ENCODE assay signal across 8 cellular contexts in genomic region chr21:33901421-33902288, GRCh38. TPM values are rescaled to one million over a fixed set of nuclear protein-coding genes. Genes with fewer than 3 reads are reported as not detected.
DNase-seq lines count a peak whose midpoint lies in the region; ATAC-seq, FAIRE-seq and TF ChIP-seq lines count a peak whose summit lies in the region.

No MANE protein-coding gene starts in this region.

- WGBS in A549 (ENCODE audit: missing lambda C conversion rate): 85% methylated on average over 13 of the region's 13 CpGs

- CTCF ChIA-PET in A549 (lab: Yijun Ruan, JAX): interaction anchor here (1.0 to 4.1 kb wide), 2 partner anchors 8 to 10 kb away, joined by 3 to 16 read pairs; no protein-coding TSS in a partner anchor

- H3K27ac ChIP-seq in A549: no peak overlapping the region

- no peak for TF ChIP-seq POLR2A in A549 (IDR thresholded peaks at IDR 0.05; ENCODE audit: low read length)

- no peak overlapping the region for H3K4me3 ChIP-seq in A549
- no peak overlapping the region for H3K4me3 ChIP-seq in astrocyte of the spinal cord (ENCODE audit: low read depth, low read length)

- TF ChIP-seq EP300 in A549 (IDR thresholded peaks at IDR 0.05): no peak

- in situ Hi-C loops in astrocyte of the spinal cord (cut with HindIII; ENCODE audit: low sequenced_read_pairs): no loop called here

- TF ChIP-seq RAD21 in A549 (conservative IDR thresholded peaks at IDR 0.05 in 1 of 2, IDR thresholded peaks at IDR 0.05 in 1 of 2): peak; percentile 25 to 50; a peak in 2 of 5 replicates

- intact Hi-C loops in left colon (cut with DNase I, micrococcal nuclease): no loop called here

- peak; percentile 17; the same call in 1 of the 3 replicates for TF ChIP-seq CTCF in A549 (IDR thresholded peaks at IDR 0.05)
- TF ChIP-seq CTCF in astrocyte of the spinal cord (IDR thresholded peaks at IDR 0.05; ENCODE audit: low read depth, low read length): peak; percentile 81

- peak in 1 of 2 experiments; percentile 62 for DNase-seq in A549 (ENCODE audit: low read depth in 1 of 2, low spot score in 1 of 2)
- DNase-seq in ELF-1 (ENCODE audit: low read depth, low spot score): peak; percentile 78
- peak; percentile 36 for DNase-seq in NCI-H2227 (lab: John Stamatoyannopoulos, UW; ENCODE audit: unreplicated experiment)
- peak; percentile 72 for DNase-seq in astrocyte of the spinal cord (ENCODE audit: low read depth, low spot score)
- no peak for DNase-seq in left colon
- peak; percentile 44 for DNase-seq in urothelium cell line (ENCODE audit: low spot score)

- ATAC-seq in A549 (peak; percentile 76 to 92; a peak in 4 of 6 replicates), left colon (peak; percentile 61), GM18868 (IDR thresholded peaks at IDR 0.05; ENCODE audit: unreplicated experiment) (no peak), GM21526 (IDR thresholded peaks at IDR 0.05; ENCODE audit: low FRiP score, unreplicated experiment) (no peak)

- FAIRE-seq in A549 (lab: Jason Lieb, UNC) (no peak), urothelium cell line (lab: Jason Lieb, UNC) (no peak)

- POLR2A ChIA-PET in A549 (lab: Yijun Ruan, JAX): no interaction called here

- no peaks in the 10 kb centered on the region for H3K9me3 ChIP-seq in A549

- no peak overlapping the region for H3K4me2 ChIP-seq in A549

- no peaks in the 10 kb centered on the region for H3K4me1 ChIP-seq in A549

TF ChIP-seq in A549, 52 proteins besides CTCF, POLR2A, EP300 and RAD21:
- no peak for TF ChIP-seq CHD2 (IDR thresholded peaks at IDR 0.05; ENCODE audit: low read length, partially characterized antibody)
- TF ChIP-seq CBX2 (IDR thresholded peaks at IDR 0.05; ENCODE audit: borderline replicate concordance, low read depth): no peak
- TF ChIP-seq CEBPB (IDR thresholded peaks at IDR 0.05): no peak
- no peak for TF ChIP-seq RARB (CRISPR knock-in tag; IDR thresholded peaks at IDR 0.05)
- TF ChIP-seq JUNB (IDR thresholded peaks at IDR 0.05): no peak
- no peak for TF ChIP-seq HOXB13 (CRISPR knock-in tag; IDR thresholded peaks at IDR 0.05; ENCODE audit: low read depth)
- TF ChIP-seq CHD4 (IDR thresholded peaks at IDR 0.05; ENCODE audit: borderline replicate concordance): no peak
- no peak for TF ChIP-seq KDM5A (IDR thresholded peaks at IDR 0.05)
- TF ChIP-seq ZSCAN20 (CRISPR knock-in tag; IDR thresholded peaks at IDR 0.05): no peak
- no peak for TF ChIP-seq HOXA7 (CRISPR knock-in tag; IDR thresholded peaks at IDR 0.05)
- no peak for TF ChIP-seq HEYL (CRISPR knock-in tag; IDR thresholded peaks at IDR 0.05)
- TF ChIP-seq EHMT2 (IDR thresholded peaks at IDR 0.05; ENCODE audit: low read depth): no peak
- no peak for TF ChIP-seq MAX (IDR thresholded peaks at IDR 0.05)

RNA-seq across cellular contexts. Expression of gene ATP5PO, which starts 13.9 kb away (rescaled TPM):
- polyA plus RNA-seq in A549 (2011; rRNA removed): 252 and 266 TPM in 2 replicates
- 123 and 140 TPM in 2 replicates for polyA plus RNA-seq in A549 (2012; cell fraction: cytosol; rRNA removed)
- 39.5 and 61.9 TPM in 2 replicates for polyA plus RNA-seq in A549 (2012; cell fraction: nucleus; rRNA removed)
- polyA plus RNA-seq in A549 (2017; fragmentation: RNase III; extraction: RNeasy Plus Mini Kit Qiagen cat#74134 plus additional on column Dnase treatment): 143 to 150 TPM (median 143 TPM) in 3 replicates
- 38.3 and 40.8 TPM in 2 replicates for polyA minus RNA-seq in A549 (2011; rRNA and poly(A)+ RNA removed)
- total RNA-seq in left colon: 100 to 1,000 TPM; 262 to 348 TPM

Comparison
In these comparisons a context has a peak if more than half of its experiments do, and no peak if none do; other contexts are left out.
1. ATAC-seq: peak in A549 (2 of 2) and left colon (single experiment); none in GM18868 (single experiment) and GM21526 (single experiment).
2. DNase-seq: peak in ELF-1 (single experiment), NCI-H2227 (single experiment), astrocyte of the spinal cord (single experiment) and urothelium cell line (single experiment); none in left colon (0 of 2).